12 cellular contexts compared by ENCODE assay signal in genomic region chr15:85500060-85500708, GRCh38.
DNase-seq lines count a peak whose midpoint lies in the region; ATAC-seq and TF ChIP-seq lines count a peak whose summit lies in the region.
"Had no signal": no experiment of that assay in that cellular context is flagged by ENCODE, and none has a peak within 500 bp of the region (broad histone marks: within the 10 kb centered on the region; RNA-seq: fewer than 3 reads in every experiment).

No MANE protein-coding gene starts in this region.

- H3K9me3 ChIP-seq in CD4-positive, alpha-beta T cell (ENCODE audit: control insufficient read depth, low read length), result no peaks in the 10 kb centered on the region
- H3K9me3 ChIP-seq in mucosa of descending colon (no peaks in the 10 kb centered on the region), mesenchymal stem cell (ENCODE audit: control insufficient read depth, low read length) (no peaks in the 10 kb centered on the region)
- H3K9me3 ChIP-seq in CD8-positive, alpha-beta memory T cell (ENCODE audit: low read length), result no peaks in the 10 kb centered on the region
- H3K9me3 ChIP-seq: BLaER1 treated with 17β-estradiol and CSF1 and Interleukin-3, amounts not matched to agents 10 nM and 100 nM had no signal

- no peak overlapping the region for H3K9ac ChIP-seq in mesenchymal stem cell (ENCODE audit: low read length)
- H3K9ac ChIP-seq: BLaER1 treated with 17β-estradiol and CSF1 and Interleukin-3, amounts not matched to agents 10 nM and 100 nM had no signal

- H3K18ac ChIP-seq in mesenchymal stem cell (ENCODE audit: low read depth in 1 of 2, low read length in 2 of 2), result no peak overlapping the region

- H3K79me1 ChIP-seq in mesenchymal stem cell (replicated peaks; ENCODE audit: low read length, poor library complexity, severe bottlenecking), result peaks cover 21% of the 10 kb centered on the region

- H3K4me3 ChIP-seq in mucosa of descending colon, result no peak overlapping the region
- H3K4me3 ChIP-seq in mesenchymal stem cell (ENCODE audit: insufficient read depth in 1 of 2, low read depth in 1 of 2, low read length in 2 of 2), result no peak overlapping the region
- no peak overlapping the region for H3K4me3 ChIP-seq in CD8-positive, alpha-beta memory T cell (ENCODE audit: low read length)
- H3K4me3 ChIP-seq: BLaER1 treated with 17β-estradiol and CSF1 and Interleukin-3, amounts not matched to agents 10 nM and 100 nM; dorsolateral prefrontal cortex; PC-9 had no signal

- no peaks in the 10 kb centered on the region for H3K27me3 Mint-ChIP-seq in CD4-positive, alpha-beta T cell
- H3K27me3 Mint-ChIP-seq in activated naive CD8-positive, alpha-beta T cell treated with anti-CD3 and anti-CD28 coated beads for 36 hours, result no peaks in the 10 kb centered on the region
- H3K27me3 Mint-ChIP-seq in CD8-positive, alpha-beta memory T cell, result no peaks in the 10 kb centered on the region

- no peak overlapping the region for H4K8ac ChIP-seq in mesenchymal stem cell (ENCODE audit: low read length)

- no peak overlapping the region for H2BK15ac ChIP-seq in mesenchymal stem cell (ENCODE audit: low read depth, poor library complexity, severe bottlenecking)

- H3K23ac ChIP-seq in mesenchymal stem cell (ENCODE audit: low read length in 2 of 2), result no peak overlapping the region

- H3K27me3 ChIP-seq in CD4-positive, alpha-beta T cell (ENCODE audit: control insufficient read depth, insufficient read depth, low read length), result no peaks in the 10 kb centered on the region
- no peaks in the 10 kb centered on the region for H3K27me3 ChIP-seq in mesenchymal stem cell (ENCODE audit: control insufficient read depth in 1 of 2, insufficient read depth in 1 of 2, low read length in 2 of 2)
- H3K27me3 ChIP-seq in CD8-positive, alpha-beta memory T cell (ENCODE audit: insufficient read depth, low read length, poor library complexity, severe bottlenecking), result no peaks in the 10 kb centered on the region
- H3K27me3 ChIP-seq: BLaER1 treated with 17β-estradiol and CSF1 and Interleukin-3, amounts not matched to agents 10 nM and 100 nM had no signal

- WGBS in mesenchymal stem cell, result 69% methylated on average over 2 of the region's 6 CpGs

- CTCF ChIA-PET in CD4-positive, alpha-beta T cell (lab: Charles Lee), result interaction anchor here (1.0 to 1.4 kb wide), 2 partner anchors 9 to 14 kb away, joined by 3 read pairs; no protein-coding TSS in a partner anchor
- CTCF ChIA-PET in CD8-positive, alpha-beta memory T cell (lab: Charles Lee), result interaction anchor here (0.8 to 1.6 kb wide), 5 partner anchors 13 to 168 kb away, joined by 3 to 8 read pairs (median 3); no protein-coding TSS in a partner anchor

- H3K4me1 ChIP-seq in mucosa of descending colon (ENCODE audit: low read depth) (peaks cover 15% of the 10 kb centered on the region), mesenchymal stem cell (ENCODE audit: control insufficient read depth, insufficient read depth, low read depth, low read length) (peaks cover 7% of the 10 kb centered on the region)
- peaks cover 26% of the 10 kb centered on the region for H3K4me1 ChIP-seq in CD8-positive, alpha-beta memory T cell (ENCODE audit: insufficient read depth, low read length)

- POLR2A ChIA-PET in CD4-positive, alpha-beta T cell (lab: Charles Lee), result interaction anchor here (0.6 to 0.7 kb wide), 2 partner anchors 12 to 54 kb away, joined by 3 to 4 read pairs; no protein-coding TSS in a partner anchor
- POLR2A ChIA-PET in CD8-positive, alpha-beta memory T cell (lab: Charles Lee), result no interaction called here

- ATAC-seq in CD4-positive, alpha-beta T cell (ENCODE audit: poor library complexity), result no peak
- ATAC-seq in GM21447 (IDR thresholded peaks at IDR 0.05; ENCODE audit: unreplicated experiment), result peak; percentile 53
- ATAC-seq in mucosa of descending colon, result peak; percentile 86
- no peak for ATAC-seq in HG03045 (IDR thresholded peaks at IDR 0.05; ENCODE audit: unreplicated experiment)

- H3K9me3 Mint-ChIP-seq in CD4-positive, alpha-beta T cell, result no peaks in the 10 kb centered on the region
- no peaks in the 10 kb centered on the region for H3K9me3 Mint-ChIP-seq in activated naive CD8-positive, alpha-beta T cell treated with anti-CD3 and anti-CD28 coated beads for 36 hours
- no peaks in the 10 kb centered on the region for H3K9me3 Mint-ChIP-seq in CD8-positive, alpha-beta memory T cell

- H3K27ac ChIP-seq in CD4-positive, alpha-beta T cell (ENCODE audit: low read depth, low read length), result no peak overlapping the region
- no peak overlapping the region for H3K27ac ChIP-seq in mesenchymal stem cell (ENCODE audit: low read length, poor library complexity, severe bottlenecking)
- no peak overlapping the region for H3K27ac ChIP-seq in CD8-positive, alpha-beta memory T cell (ENCODE audit: low read depth, low read length)
- H3K27ac ChIP-seq: BLaER1 treated with 17β-estradiol and CSF1 and Interleukin-3, amounts not matched to agents 10 nM and 100 nM; dorsolateral prefrontal cortex; PC-9 had no signal

- H3K14ac ChIP-seq in mesenchymal stem cell (ENCODE audit: low read length in 2 of 2), result no peak overlapping the region

- no peak overlapping the region for H2BK120ac ChIP-seq in mesenchymal stem cell (ENCODE audit: low read depth, low read length)

- H3K4ac ChIP-seq in mesenchymal stem cell (ENCODE audit: low read depth in 1 of 2, low read length in 2 of 2), result no peak overlapping the region

- H4K91ac ChIP-seq in mesenchymal stem cell (ENCODE audit: low read length), result no peak overlapping the region

- H2AFZ ChIP-seq in mesenchymal stem cell (ENCODE audit: low read depth, low read length), result no peak overlapping the region
- H2AFZ ChIP-seq: PC-9 had no signal

- peaks cover 98% of the 10 kb centered on the region for H3K4me1 Mint-ChIP-seq in CD4-positive, alpha-beta T cell (ENCODE audit: low read depth)
- peaks cover 80% of the 10 kb centered on the region for H3K4me1 Mint-ChIP-seq in activated naive CD8-positive, alpha-beta T cell treated with anti-CD3 and anti-CD28 coated beads for 36 hours
- peaks cover 70 to 96% (median 93%) of the 10 kb centered on the region in 3 donors for H3K4me1 Mint-ChIP-seq in CD8-positive, alpha-beta memory T cell

- H3K27ac Mint-ChIP-seq in CD4-positive, alpha-beta T cell, result peak overlapping the region; percentile 37
- peak overlapping the region; percentile 57 for H3K27ac Mint-ChIP-seq in activated naive CD8-positive, alpha-beta T cell treated with anti-CD3 and anti-CD28 coated beads for 36 hours
- peak overlapping the region in 4 of 8 donors; percentile 40 to 82 (median 59) for H3K27ac Mint-ChIP-seq in CD8-positive, alpha-beta memory T cell

- DNase-seq in CD4-positive, alpha-beta T cell, result no peak
- no peak for DNase-seq in activated naive CD8-positive, alpha-beta T cell treated with anti-CD3 and anti-CD28 coated beads for 36 hours
- DNase-seq in mucosa of descending colon, result no peak
- DNase-seq in mesenchymal stem cell, result no peak
- no peak for DNase-seq in T-helper 1 cell
- no peak for DNase-seq in CD8-positive, alpha-beta memory T cell
- DNase-seq: activated gamma-delta T cell treated with Interleukin-2 at 50 U/mL for 16 hours, dorsolateral prefrontal cortex, PC-9 had no signal

- H3K36me3 ChIP-seq in mucosa of descending colon (ENCODE audit: low read depth) (no peaks in the 10 kb centered on the region), mesenchymal stem cell (ENCODE audit: control insufficient read depth in 1 of 2, insufficient read depth in 2 of 2, low read depth in 1 of 2, low read length in 2 of 2) (no peaks in the 10 kb centered on the region)
- no peaks in the 10 kb centered on the region for H3K36me3 ChIP-seq in CD8-positive, alpha-beta memory T cell (ENCODE audit: insufficient read depth, low read length)
- H3K36me3 ChIP-seq: BLaER1 treated with 17β-estradiol and CSF1 and Interleukin-3, amounts not matched to agents 10 nM and 100 nM had no signal

- H3K4me3 Mint-ChIP-seq in CD4-positive, alpha-beta T cell, result no peak overlapping the region
- H3K4me3 Mint-ChIP-seq in activated naive CD8-positive, alpha-beta T cell treated with anti-CD3 and anti-CD28 coated beads for 36 hours, result peak overlapping the region; percentile 11
- no peak overlapping the region for H3K4me3 Mint-ChIP-seq in CD8-positive, alpha-beta memory T cell

- no peak overlapping the region for H2BK5ac ChIP-seq in mesenchymal stem cell (ENCODE audit: low read depth, low read length, poor library complexity, severe bottlenecking)

- no peak overlapping the region for H3K4me2 ChIP-seq in mesenchymal stem cell (ENCODE audit: low read length, poor library complexity, severe bottlenecking)
- H3K4me2 ChIP-seq: BLaER1 treated with 17β-estradiol and CSF1 and Interleukin-3, amounts not matched to agents 10 nM and 100 nM; PC-9 had no signal

- H2AK5ac ChIP-seq in mesenchymal stem cell (ENCODE audit: low read length, severe bottlenecking), result no peak overlapping the region

- H2BK12ac ChIP-seq in mesenchymal stem cell (ENCODE audit: low read length in 2 of 2), result no peak overlapping the region

- TF ChIP-seq CTCF in CD4-positive, alpha-beta T cell (IDR thresholded peaks at IDR 0.05), result no peak
- no peak for TF ChIP-seq CTCF in mucosa of descending colon (IDR thresholded peaks at IDR 0.05)

- no peaks in the 10 kb centered on the region for H3K36me3 Mint-ChIP-seq in CD4-positive, alpha-beta T cell (ENCODE audit: low read depth)
- no peaks in the 10 kb centered on the region for H3K36me3 Mint-ChIP-seq in activated naive CD8-positive, alpha-beta T cell treated with anti-CD3 and anti-CD28 coated beads for 36 hours
- H3K36me3 Mint-ChIP-seq in CD8-positive, alpha-beta memory T cell, result no peaks in the 10 kb centered on the region

- intact Hi-C loops in CD4-positive, alpha-beta T cell (cut with DNase I, micrococcal nuclease), result no loop called here
- intact Hi-C loops in mucosa of descending colon (cut with DNase I, micrococcal nuclease), result no loop called here

Comparison
In these comparisons a context has a peak if more than half of its experiments do, and no peak if none do; other contexts are left out.
1. ATAC-seq: peak in GM21447 (single experiment) and mucosa of descending colon (single experiment); none in CD4-positive, alpha-beta T cell (single experiment) and HG03045 (single experiment).